Comparison of ENCODE assay signal across 1 cellular context in the genomic region with DNA sequence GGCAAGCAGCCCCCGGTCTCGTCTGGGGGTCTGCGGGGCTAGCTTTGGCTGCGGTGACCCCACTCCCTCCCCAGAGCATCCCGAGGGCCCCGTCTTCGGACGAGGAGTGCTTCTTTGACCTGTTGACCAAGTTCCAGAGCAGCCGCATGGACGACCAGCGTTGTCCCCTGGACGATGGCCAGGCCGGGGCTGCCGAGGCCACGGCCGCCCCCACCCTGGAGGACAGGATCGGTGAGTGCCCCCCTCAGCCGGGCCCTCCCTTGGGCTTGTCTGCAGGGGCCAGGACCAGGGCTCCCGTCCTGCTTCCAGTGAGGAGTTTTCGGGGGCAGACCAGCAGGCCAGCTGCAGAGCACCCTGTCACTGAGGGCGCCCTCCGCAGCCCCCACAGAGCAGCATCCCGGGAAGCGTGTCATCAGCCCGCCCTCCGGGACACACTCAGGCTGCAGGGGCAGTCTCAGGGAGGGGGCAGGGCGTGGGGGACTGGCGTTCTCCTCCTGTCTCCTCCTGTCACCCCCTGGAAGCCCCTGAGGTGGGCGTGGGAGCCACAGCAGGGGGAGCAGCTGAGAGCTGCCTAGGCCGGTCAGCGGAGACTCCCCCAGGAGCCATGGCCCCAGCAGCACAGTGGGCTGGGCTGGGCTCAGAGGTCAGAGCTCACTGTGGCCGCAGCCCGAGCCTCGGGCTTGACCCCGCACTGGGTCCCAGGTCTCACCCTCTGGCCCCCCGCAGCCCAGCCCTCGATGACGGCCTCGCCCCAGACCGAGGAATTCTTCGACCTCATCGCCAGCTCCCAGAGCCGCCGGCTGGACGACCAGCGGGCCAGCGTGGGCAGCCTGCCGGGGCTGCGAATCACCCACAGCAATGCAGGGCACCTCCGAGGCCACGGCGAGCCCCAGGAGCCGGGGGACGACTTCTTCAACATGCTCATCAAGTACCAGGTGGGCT.
A peak's percentile ranks its signal among the peaks of the same experiment; 100 is the strongest.
TF ChIP-seq lines count a peak whose summit lies in the region.

No MANE protein-coding gene starts in this region.

TF ChIP-seq in HEK293, 187 proteins besides CTCF, POLR2A, EP300 and RAD21 (continued from another document and continues in another):
- TF ChIP-seq KLF17 (tag by site-specific recombination; IDR thresholded peaks at IDR 0.05) (0 out of 2 replicates have a peak, but pooled peaks have one; percentile 14), BCL6B (tag by site-specific recombination; IDR thresholded peaks at IDR 0.05) (no peak), ZNF202 (tag by site-specific recombination; IDR thresholded peaks at IDR 0.05; ENCODE audit: borderline replicate concordance) (no peak), EGR2 (tag by site-specific recombination; IDR thresholded peaks at IDR 0.05; ENCODE audit: low read depth) (0 out of 2 replicates have a peak, but pooled peaks have one; percentile 15), YY1 (tag by site-specific recombination; IDR thresholded peaks at IDR 0.05) (no peak), ZNF626 (tag by site-specific recombination; IDR thresholded peaks at IDR 0.05) (no peak), PRDM6 (tag by site-specific recombination; IDR thresholded peaks at IDR 0.05) (no peak), ZNF654 (tag by site-specific recombination; IDR thresholded peaks at IDR 0.05; ENCODE audit: low read depth) (no peak), ZFP3 (tag by site-specific recombination; IDR thresholded peaks at IDR 0.05; ENCODE audit: low read depth) (no peak), ZNF24 (tag by site-specific recombination; IDR thresholded peaks at IDR 0.05) (no peak), ZNF501 (tag by site-specific recombination; IDR thresholded peaks at IDR 0.05) (no peak), ZNF549 (tag by site-specific recombination; IDR thresholded peaks at IDR 0.05) (no peak), ZNF169 (tag by site-specific recombination; IDR thresholded peaks at IDR 0.05) (no peak), ZNF37A (tag by site-specific recombination; IDR thresholded peaks at IDR 0.05) (no peak), KLF1 (tag by site-specific recombination; IDR thresholded peaks at IDR 0.05) (no peak)
- TF ChIP-seq, protein P1, sequence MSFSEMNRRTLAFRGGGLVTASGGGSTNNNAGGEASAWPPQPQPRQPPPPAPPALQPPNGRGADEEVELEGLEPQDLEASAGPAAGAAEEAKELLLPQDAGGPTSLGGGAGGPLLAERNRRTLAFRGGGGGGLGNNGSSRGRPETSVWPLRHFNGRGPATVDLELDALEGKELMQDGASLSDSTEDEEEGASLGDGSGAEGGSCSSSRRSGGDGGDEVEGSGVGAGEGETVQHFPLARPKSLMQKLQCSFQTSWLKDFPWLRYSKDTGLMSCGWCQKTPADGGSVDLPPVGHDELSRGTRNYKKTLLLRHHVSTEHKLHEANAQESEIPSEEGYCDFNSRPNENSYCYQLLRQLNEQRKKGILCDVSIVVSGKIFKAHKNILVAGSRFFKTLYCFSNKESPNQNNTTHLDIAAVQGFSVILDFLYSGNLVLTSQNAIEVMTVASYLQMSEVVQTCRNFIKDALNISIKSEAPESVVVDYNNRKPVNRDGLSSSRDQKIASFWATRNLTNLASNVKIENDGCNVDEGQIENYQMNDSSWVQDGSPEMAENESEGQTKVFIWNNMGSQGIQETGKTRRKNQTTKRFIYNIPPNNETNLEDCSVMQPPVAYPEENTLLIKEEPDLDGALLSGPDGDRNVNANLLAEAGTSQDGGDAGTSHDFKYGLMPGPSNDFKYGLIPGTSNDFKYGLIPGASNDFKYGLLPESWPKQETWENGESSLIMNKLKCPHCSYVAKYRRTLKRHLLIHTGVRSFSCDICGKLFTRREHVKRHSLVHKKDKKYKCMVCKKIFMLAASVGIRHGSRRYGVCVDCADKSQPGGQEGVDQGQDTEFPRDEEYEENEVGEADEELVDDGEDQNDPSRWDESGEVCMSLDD (tag by site-specific recombination; IDR thresholded peaks at IDR 0.05) = no peak
- TF ChIP-seq, protein P2, sequence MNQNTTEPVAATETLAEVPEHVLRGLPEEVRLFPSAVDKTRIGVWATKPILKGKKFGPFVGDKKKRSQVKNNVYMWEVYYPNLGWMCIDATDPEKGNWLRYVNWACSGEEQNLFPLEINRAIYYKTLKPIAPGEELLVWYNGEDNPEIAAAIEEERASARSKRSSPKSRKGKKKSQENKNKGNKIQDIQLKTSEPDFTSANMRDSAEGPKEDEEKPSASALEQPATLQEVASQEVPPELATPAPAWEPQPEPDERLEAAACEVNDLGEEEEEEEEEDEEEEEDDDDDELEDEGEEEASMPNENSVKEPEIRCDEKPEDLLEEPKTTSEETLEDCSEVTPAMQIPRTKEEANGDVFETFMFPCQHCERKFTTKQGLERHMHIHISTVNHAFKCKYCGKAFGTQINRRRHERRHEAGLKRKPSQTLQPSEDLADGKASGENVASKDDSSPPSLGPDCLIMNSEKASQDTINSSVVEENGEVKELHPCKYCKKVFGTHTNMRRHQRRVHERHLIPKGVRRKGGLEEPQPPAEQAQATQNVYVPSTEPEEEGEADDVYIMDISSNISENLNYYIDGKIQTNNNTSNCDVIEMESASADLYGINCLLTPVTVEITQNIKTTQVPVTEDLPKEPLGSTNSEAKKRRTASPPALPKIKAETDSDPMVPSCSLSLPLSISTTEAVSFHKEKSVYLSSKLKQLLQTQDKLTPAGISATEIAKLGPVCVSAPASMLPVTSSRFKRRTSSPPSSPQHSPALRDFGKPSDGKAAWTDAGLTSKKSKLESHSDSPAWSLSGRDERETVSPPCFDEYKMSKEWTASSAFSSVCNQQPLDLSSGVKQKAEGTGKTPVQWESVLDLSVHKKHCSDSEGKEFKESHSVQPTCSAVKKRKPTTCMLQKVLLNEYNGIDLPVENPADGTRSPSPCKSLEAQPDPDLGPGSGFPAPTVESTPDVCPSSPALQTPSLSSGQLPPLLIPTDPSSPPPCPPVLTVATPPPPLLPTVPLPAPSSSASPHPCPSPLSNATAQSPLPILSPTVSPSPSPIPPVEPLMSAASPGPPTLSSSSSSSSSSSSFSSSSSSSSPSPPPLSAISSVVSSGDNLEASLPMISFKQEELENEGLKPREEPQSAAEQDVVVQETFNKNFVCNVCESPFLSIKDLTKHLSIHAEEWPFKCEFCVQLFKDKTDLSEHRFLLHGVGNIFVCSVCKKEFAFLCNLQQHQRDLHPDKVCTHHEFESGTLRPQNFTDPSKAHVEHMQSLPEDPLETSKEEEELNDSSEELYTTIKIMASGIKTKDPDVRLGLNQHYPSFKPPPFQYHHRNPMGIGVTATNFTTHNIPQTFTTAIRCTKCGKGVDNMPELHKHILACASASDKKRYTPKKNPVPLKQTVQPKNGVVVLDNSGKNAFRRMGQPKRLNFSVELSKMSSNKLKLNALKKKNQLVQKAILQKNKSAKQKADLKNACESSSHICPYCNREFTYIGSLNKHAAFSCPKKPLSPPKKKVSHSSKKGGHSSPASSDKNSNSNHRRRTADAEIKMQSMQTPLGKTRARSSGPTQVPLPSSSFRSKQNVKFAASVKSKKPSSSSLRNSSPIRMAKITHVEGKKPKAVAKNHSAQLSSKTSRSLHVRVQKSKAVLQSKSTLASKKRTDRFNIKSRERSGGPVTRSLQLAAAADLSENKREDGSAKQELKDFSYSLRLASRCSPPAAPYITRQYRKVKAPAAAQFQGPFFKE (tag by site-specific recombination; IDR thresholded peaks at IDR 0.05; ENCODE audit: borderline replicate concordance) = no peak
- TF ChIP-seq, protein P3, sequence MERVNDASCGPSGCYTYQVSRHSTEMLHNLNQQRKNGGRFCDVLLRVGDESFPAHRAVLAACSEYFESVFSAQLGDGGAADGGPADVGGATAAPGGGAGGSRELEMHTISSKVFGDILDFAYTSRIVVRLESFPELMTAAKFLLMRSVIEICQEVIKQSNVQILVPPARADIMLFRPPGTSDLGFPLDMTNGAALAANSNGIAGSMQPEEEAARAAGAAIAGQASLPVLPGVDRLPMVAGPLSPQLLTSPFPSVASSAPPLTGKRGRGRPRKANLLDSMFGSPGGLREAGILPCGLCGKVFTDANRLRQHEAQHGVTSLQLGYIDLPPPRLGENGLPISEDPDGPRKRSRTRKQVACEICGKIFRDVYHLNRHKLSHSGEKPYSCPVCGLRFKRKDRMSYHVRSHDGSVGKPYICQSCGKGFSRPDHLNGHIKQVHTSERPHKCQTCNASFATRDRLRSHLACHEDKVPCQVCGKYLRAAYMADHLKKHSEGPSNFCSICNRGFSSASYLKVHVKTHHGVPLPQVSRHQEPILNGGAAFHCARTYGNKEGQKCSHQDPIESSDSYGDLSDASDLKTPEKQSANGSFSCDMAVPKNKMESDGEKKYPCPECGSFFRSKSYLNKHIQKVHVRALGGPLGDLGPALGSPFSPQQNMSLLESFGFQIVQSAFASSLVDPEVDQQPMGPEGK (tag by site-specific recombination; IDR thresholded peaks at IDR 0.05) = peak; percentile 20; the same call in 1 of the 2 replicates
- TF ChIP-seq, protein P4, sequence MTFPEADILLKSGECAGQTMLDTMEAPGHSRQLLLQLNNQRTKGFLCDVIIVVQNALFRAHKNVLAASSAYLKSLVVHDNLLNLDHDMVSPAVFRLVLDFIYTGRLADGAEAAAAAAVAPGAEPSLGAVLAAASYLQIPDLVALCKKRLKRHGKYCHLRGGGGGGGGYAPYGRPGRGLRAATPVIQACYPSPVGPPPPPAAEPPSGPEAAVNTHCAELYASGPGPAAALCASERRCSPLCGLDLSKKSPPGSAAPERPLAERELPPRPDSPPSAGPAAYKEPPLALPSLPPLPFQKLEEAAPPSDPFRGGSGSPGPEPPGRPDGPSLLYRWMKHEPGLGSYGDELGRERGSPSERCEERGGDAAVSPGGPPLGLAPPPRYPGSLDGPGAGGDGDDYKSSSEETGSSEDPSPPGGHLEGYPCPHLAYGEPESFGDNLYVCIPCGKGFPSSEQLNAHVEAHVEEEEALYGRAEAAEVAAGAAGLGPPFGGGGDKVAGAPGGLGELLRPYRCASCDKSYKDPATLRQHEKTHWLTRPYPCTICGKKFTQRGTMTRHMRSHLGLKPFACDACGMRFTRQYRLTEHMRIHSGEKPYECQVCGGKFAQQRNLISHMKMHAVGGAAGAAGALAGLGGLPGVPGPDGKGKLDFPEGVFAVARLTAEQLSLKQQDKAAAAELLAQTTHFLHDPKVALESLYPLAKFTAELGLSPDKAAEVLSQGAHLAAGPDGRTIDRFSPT (tag by site-specific recombination; IDR thresholded peaks at IDR 0.05) = no peak
- TF ChIP-seq, protein P5, sequence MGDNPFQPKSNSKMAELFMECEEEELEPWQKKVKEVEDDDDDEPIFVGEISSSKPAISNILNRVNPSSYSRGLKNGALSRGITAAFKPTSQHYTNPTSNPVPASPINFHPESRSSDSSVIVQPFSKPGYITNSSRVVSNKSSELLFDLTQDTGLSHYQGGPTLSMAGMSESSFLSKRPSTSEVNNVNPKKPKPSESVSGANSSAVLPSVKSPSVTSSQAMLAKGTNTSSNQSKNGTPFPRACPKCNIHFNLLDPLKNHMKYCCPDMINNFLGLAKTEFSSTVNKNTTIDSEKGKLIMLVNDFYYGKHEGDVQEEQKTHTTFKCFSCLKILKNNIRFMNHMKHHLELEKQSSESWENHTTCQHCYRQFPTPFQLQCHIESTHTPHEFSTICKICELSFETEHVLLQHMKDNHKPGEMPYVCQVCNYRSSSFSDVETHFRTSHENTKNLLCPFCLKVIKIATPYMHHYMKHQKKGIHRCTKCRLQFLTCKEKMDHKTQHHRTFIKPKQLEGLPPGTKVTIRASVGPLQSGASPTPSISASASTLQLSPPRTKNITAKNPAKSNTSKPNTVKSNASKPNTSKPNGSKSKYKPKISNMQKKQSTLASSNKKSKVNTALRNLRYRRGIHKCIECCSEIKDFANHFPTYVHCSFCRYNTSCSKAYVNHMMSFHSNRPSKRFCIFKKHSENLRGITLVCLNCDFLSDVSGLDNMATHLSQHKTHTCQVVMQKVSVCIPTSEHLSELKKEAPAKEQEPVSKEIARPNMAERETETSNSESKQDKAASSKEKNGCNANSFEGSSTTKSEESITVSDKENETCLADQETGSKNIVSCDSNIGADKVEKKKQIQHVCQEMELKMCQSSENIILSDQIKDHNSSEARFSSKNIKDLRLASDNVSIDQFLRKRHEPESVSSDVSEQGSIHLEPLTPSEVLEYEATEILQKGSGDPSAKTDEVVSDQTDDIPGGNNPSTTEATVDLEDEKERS (tag by site-specific recombination; IDR thresholded peaks at IDR 0.05) = no peak
- TF ChIP-seq, protein P6, sequence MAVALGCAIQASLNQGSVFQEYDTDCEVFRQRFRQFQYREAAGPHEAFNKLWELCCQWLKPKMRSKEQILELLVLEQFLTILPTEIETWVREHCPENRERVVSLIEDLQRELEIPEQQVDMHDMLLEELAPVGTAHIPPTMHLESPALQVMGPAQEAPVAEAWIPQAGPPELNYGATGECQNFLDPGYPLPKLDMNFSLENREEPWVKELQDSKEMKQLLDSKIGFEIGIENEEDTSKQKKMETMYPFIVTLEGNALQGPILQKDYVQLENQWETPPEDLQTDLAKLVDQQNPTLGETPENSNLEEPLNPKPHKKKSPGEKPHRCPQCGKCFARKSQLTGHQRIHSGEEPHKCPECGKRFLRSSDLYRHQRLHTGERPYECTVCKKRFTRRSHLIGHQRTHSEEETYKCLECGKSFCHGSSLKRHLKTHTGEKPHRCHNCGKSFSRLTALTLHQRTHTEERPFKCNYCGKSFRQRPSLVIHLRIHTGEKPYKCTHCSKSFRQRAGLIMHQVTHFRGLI (tag by site-specific recombination; IDR thresholded peaks at IDR 0.05) = no peak
